In the genomic region with DNA sequence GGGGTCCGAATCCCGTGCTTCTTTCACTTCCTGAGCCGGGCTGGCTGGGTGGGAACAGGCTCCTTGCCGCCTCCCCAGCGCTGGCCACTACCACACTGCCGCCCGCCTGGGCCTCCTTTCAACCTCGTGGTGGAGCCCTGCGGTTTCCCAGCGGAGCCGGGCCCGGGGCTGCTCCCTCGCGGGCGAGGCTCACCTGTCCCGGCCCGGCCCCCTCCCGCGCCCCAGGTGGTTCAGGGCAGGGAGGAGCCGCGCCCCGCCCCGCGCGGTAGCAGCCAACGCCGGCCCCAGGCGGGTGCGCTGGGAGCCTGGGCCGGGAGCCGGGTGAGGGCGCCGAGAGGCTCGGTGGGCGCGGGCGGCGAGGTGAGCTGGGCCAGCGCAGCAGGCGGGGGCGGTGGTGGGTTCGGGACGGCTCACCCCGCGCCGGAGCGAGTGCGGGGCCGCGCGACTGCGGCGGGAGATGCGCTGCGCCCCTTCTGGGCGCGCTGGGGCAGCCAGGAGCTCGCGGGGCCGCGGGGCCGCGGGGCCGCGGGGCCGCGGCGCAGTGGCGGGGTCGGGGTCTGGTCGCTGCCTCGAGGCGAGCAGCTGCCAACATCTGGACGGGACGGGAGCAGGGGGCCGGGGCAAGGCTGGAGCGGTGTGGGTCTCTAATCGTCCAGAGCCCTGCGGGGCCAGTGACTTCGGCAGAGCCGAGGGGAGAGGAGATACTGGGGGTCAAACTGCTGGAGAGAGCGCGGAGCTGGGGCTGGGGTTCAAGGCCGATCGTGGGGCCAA, we compare ENCODE assay signal across 9 cellular contexts. TPM values are rescaled to one million over a fixed set of nuclear protein-coding genes. Genes with fewer than 3 reads are reported as not detected.
A peak's percentile ranks its signal among the peaks of the same experiment; 100 is the strongest.
DNase-seq lines count a peak whose midpoint lies in the region; ATAC-seq, FAIRE-seq and TF ChIP-seq lines count a peak whose summit lies in the region.
"Had no signal": no experiment of that assay in that cellular context is flagged by ENCODE, and none has a peak within 500 bp of the region (broad histone marks: within the 10 kb centered on the region; RNA-seq: fewer than 3 reads in every experiment).

A gene with protein sequence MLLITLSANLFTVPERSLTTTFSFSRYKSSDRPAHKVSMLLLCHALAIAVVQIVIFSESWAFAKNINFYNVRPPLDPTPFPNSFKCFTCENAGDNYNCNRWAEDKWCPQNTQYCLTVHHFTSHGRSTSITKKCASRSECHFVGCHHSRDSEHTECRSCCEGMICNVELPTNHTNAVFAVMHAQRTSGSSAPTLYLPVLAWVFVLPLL (plus strand): TSS at position 258 of the 771 bp plus-strand sequence. CDS start 92,250 bp downstream, outside the sequence.

- no peaks in the 10 kb centered on the region for H3K36me3 Mint-ChIP-seq in astrocyte (ENCODE audit: low read depth, unreplicated experiment)
- H3K36me3 Mint-ChIP-seq: CD4-positive, CD25-positive, alpha-beta regulatory T cell had no signal

- H2AFZ ChIP-seq in astrocyte (ENCODE audit: low read depth, low read length) (peak within 1 kb of the TSS; percentile 47), mesenchymal stem cell (ENCODE audit: low read depth, low read length) (peak within 1 kb of the TSS; percentile 90)

- peak within 1 kb of the TSS; percentile 76 to 91 for H3K4ac ChIP-seq in mesenchymal stem cell (ENCODE audit: low read depth in 1 of 2, low read length in 2 of 2)

- H4K91ac ChIP-seq in mesenchymal stem cell (ENCODE audit: low read length), result peak within 1 kb of the TSS; percentile 57

- H4K8ac ChIP-seq in mesenchymal stem cell (ENCODE audit: low read length), result peak within 1 kb of the TSS; percentile 89

- no peak for TF ChIP-seq CTCF in astrocyte (IDR thresholded peaks at IDR 0.05; ENCODE audit: insufficient read depth, low read depth, low read length)

- no peaks in the 10 kb centered on the region for H3K4me1 Mint-ChIP-seq in astrocyte (ENCODE audit: low read depth, unreplicated experiment)

- DNase-seq in NCI-H1105 (lab: John Stamatoyannopoulos, UW) (peak; percentile 11), NCI-H1105 treated with DMSO at 0.1 percent for 48 hours (lab: John Stamatoyannopoulos, UW) (no peak), HuH-7 (ENCODE audit: low spot score) (peak; percentile 62), astrocyte (ENCODE audit: low read depth) (no peak), mesenchymal stem cell (no peak), HK-2 (ENCODE audit: unreplicated experiment) (no peak)
- no peak for DNase-seq in activated CD8-positive, alpha-beta memory T cell treated with anti-CD3 and anti-CD28 coated beads, Interleukin-2, amount 50 U/mL, for 48 hours
- DNase-seq: CD4-positive, CD25-positive, alpha-beta regulatory T cell had no signal

- H3K79me1 ChIP-seq in mesenchymal stem cell (replicated peaks; ENCODE audit: low read length, poor library complexity, severe bottlenecking), result no peaks in the 10 kb centered on the region

- H3K9me3 Mint-ChIP-seq in astrocyte (ENCODE audit: unreplicated experiment), result no peaks in the 10 kb centered on the region

- no peak for FAIRE-seq in astrocyte (lab: Jason Lieb, UNC)

- H3K23ac ChIP-seq in mesenchymal stem cell (ENCODE audit: low read length in 2 of 2), result peak within 1 kb of the TSS in 1 of 2 experiments; percentile 72

- under 1% methylated on average over 63 of the region's 85 CpGs for WGBS in mesenchymal stem cell

- no peaks in the 10 kb centered on the region for H3K79me2 ChIP-seq in astrocyte (ENCODE audit: insufficient read depth, low read length)

- H2AK5ac ChIP-seq in mesenchymal stem cell (ENCODE audit: low read length, severe bottlenecking), result no peak within 1 kb of the TSS

- H3K4me2 ChIP-seq in astrocyte (ENCODE audit: low read length) (peak within 1 kb of the TSS; percentile 81), mesenchymal stem cell (ENCODE audit: low read length, poor library complexity, severe bottlenecking) (peak within 1 kb of the TSS; percentile 82)

- H3K18ac ChIP-seq in mesenchymal stem cell (ENCODE audit: low read depth in 1 of 2, low read length in 2 of 2), result peak within 1 kb of the TSS; percentile 64 to 86

- no peaks in the 10 kb centered on the region for H4K20me1 ChIP-seq in astrocyte (ENCODE audit: insufficient read depth, low read length)

- no peak within 1 kb of the TSS for H3K27ac ChIP-seq in astrocyte (ENCODE audit: low read depth, low read length)
- H3K27ac ChIP-seq in mesenchymal stem cell (ENCODE audit: low read length, poor library complexity, severe bottlenecking), result no peak within 1 kb of the TSS

- H3K9me3 ChIP-seq in astrocyte (ENCODE audit: insufficient read depth, low read depth, low read length) (no peaks in the 10 kb centered on the region), mesenchymal stem cell (ENCODE audit: control insufficient read depth, low read length) (no peaks in the 10 kb centered on the region)

- no peak within 1 kb of the TSS for H3K27ac Mint-ChIP-seq in astrocyte (ENCODE audit: unreplicated experiment)
- H3K27ac Mint-ChIP-seq: CD4-positive, CD25-positive, alpha-beta regulatory T cell had no signal

- peak within 1 kb of the TSS; percentile 39 for H3K4me3 ChIP-seq in astrocyte (ENCODE audit: insufficient read depth, low read depth, low read length)
- H3K4me3 ChIP-seq in mesenchymal stem cell (ENCODE audit: insufficient read depth in 1 of 2, low read depth in 1 of 2, low read length in 2 of 2), result peak within 1 kb of the TSS; percentile 37 to 46

- peak within 1 kb of the TSS; percentile 0 for H2BK15ac ChIP-seq in mesenchymal stem cell (ENCODE audit: low read depth, poor library complexity, severe bottlenecking)

- peak within 1 kb of the TSS; percentile 84 for H2BK120ac ChIP-seq in mesenchymal stem cell (ENCODE audit: low read depth, low read length)

- H3K4me1 ChIP-seq in astrocyte (ENCODE audit: insufficient read depth, low read length) (no peaks in the 10 kb centered on the region), mesenchymal stem cell (ENCODE audit: control insufficient read depth, insufficient read depth, low read depth, low read length) (peaks cover 12% of the 10 kb centered on the region)

- ATAC-seq in GM21526 (IDR thresholded peaks at IDR 0.05; ENCODE audit: low FRiP score, unreplicated experiment), result peak; percentile 73

- peak within 1 kb of the TSS; percentile 81 for H3K4me3 Mint-ChIP-seq in astrocyte (ENCODE audit: unreplicated experiment)

- no peak within 1 kb of the TSS for H2BK5ac ChIP-seq in mesenchymal stem cell (ENCODE audit: low read depth, low read length, poor library complexity, severe bottlenecking)

- H3K36me3 ChIP-seq in astrocyte (ENCODE audit: insufficient read depth, low read length), result no peaks in the 10 kb centered on the region
- no peaks in the 10 kb centered on the region for H3K36me3 ChIP-seq in mesenchymal stem cell (ENCODE audit: control insufficient read depth in 1 of 2, insufficient read depth in 2 of 2, low read depth in 1 of 2, low read length in 2 of 2)

- H3K27me3 Mint-ChIP-seq in astrocyte (ENCODE audit: low read depth, unreplicated experiment), result peaks cover 38% of the 10 kb centered on the region

- peaks cover 4% of the 10 kb centered on the region for H3K27me3 ChIP-seq in astrocyte (ENCODE audit: insufficient read depth, low read length)
- peaks cover 48 to 67% of the 10 kb centered on the region in 2 experiments for H3K27me3 ChIP-seq in mesenchymal stem cell (ENCODE audit: control insufficient read depth in 1 of 2, insufficient read depth in 1 of 2, low read length in 2 of 2)

- peak within 1 kb of the TSS in 1 of 2 experiments; percentile 79 for H2BK12ac ChIP-seq in mesenchymal stem cell (ENCODE audit: low read length in 2 of 2)

- H3K9ac ChIP-seq in astrocyte (ENCODE audit: low read length) (peak within 1 kb of the TSS; percentile 10), mesenchymal stem cell (ENCODE audit: low read length) (no peak within 1 kb of the TSS)

- peak within 1 kb of the TSS in 1 of 2 experiments; percentile 96 for H3K14ac ChIP-seq in mesenchymal stem cell (ENCODE audit: low read length in 2 of 2)

RNA-seq across cellular contexts. Expression of the gene that starts here (rescaled TPM):
- 1.1 and 1.2 TPM in 2 replicates for total RNA-seq in astrocyte
- polyA plus RNA-seq in mesenchymal stem cell (2013, experiment 1 of 2), result 22.6 TPM
- 21.2 TPM for polyA plus RNA-seq in mesenchymal stem cell (2013, experiment 2 of 2)
- total RNA-seq: CD4-positive, CD25-positive, alpha-beta regulatory T cell had no signal
- polyA plus RNA-seq: CD4-positive, CD25-positive, alpha-beta regulatory T cell had no signal

Comparison
In these comparisons a context has a peak if more than half of its experiments do, and no peak if none do; other contexts are left out.
1. DNase-seq: peak in NCI-H1105 (single experiment) and HuH-7 (single experiment); none in NCI-H1105 treated with DMSO at 0.1 percent for 48 hours (single experiment), astrocyte (single experiment), mesenchymal stem cell (single experiment), HK-2 (single experiment) and activated CD8-positive, alpha-beta memory T cell treated with anti-CD3 and anti-CD28 coated beads, Interleukin-2, amount 50 U/mL, for 48 hours (single experiment).